14 cellular contexts compared by ENCODE assay signal in the genomic region with DNA sequence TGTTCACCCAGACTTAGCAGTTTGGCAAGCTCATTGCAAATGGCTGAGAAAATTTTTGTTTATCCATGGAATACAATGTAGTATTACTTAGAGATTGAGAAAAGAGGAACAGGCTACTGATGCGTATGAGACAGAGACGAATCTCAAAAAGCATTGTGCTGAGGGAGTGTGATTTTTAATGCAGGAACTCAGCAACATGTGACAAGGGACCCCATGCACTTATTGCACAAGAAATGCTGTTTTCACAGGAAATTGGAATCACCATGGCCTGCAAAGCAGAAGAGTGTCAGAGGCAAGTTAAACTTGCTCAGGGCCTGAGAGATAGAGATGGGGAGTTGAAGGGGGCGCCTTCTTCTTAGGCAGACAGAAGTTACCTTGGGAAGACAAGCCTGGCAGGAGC. TPM values are rescaled to one million over a fixed set of nuclear protein-coding genes. Genes with fewer than 3 reads are reported as not detected.
A peak's percentile ranks its signal among the peaks of the same experiment; 100 is the strongest.
DNase-seq lines count a peak whose midpoint lies in the region; ATAC-seq and TF ChIP-seq lines count a peak whose summit lies in the region.
"Had no signal": no experiment of that assay in that cellular context is flagged by ENCODE, and none has a peak within 500 bp of the region (broad histone marks: within the 10 kb centered on the region; RNA-seq: fewer than 3 reads in every experiment).

No MANE protein-coding gene starts in this region.

- POLR2A ChIA-PET in CD8-positive, alpha-beta memory T cell (lab: Charles Lee): no interaction called here

- H3K4me1 Mint-ChIP-seq in dendritic cell treated with granulocyte-macrophage colony-stimulating factor and Interleukin-4, amounts not matched to agents 40 ng/mL and 50 ng/mL, for 4 days (ENCODE audit: low read depth): peaks cover 58% of the 10 kb centered on the region
- peaks cover 0 to under 1% (median 0%) of the 10 kb centered on the region in 3 donors for H3K4me1 Mint-ChIP-seq in CD8-positive, alpha-beta memory T cell
- H3K4me1 Mint-ChIP-seq: activated CD4-positive, alpha-beta T cell treated with anti-CD3 and anti-CD28 coated beads, Interleukin-2, amount 10 ng/mL, durations not matched to agents 24 days and 14 days had no signal

- TF ChIP-seq CTCF in upper lobe of right lung (IDR thresholded peaks at IDR 0.05): no peak

- H3K27ac Mint-ChIP-seq in dendritic cell treated with granulocyte-macrophage colony-stimulating factor and Interleukin-4, amounts not matched to agents 40 ng/mL and 50 ng/mL, for 4 days: peak overlapping the region; percentile 93
- H3K27ac Mint-ChIP-seq in CD8-positive, alpha-beta memory T cell: peak overlapping the region in 1 of 8 donors; percentile 14
- H3K27ac Mint-ChIP-seq: activated CD4-positive, alpha-beta T cell treated with anti-CD3 and anti-CD28 coated beads, Interleukin-2, amount 10 ng/mL, durations not matched to agents 24 days and 14 days; activated naive CD8-positive, alpha-beta T cell treated with anti-CD3 and anti-CD28 coated beads, Interleukin-2, amount 50 U/mL, for 24 hours had no signal

- intact Hi-C loops in Right ventricle myocardium superior (cut with DNase I) (no loop called here), cardiac septum (cut with DNase I) (no loop called here), upper lobe of right lung (cut with DNase I) (no loop called here)
- intact Hi-C loops in dendritic cell treated with granulocyte-macrophage colony-stimulating factor and Interleukin-4, amounts not matched to agents 40 ng/mL and 50 ng/mL, for 4 days (cut with micrococcal nuclease): loop anchor here (2.0 kb wide), 1 partner anchor 33 kb away; a partner anchor contains a TSS

- H3K9me3 ChIP-seq in upper lobe of right lung: no peaks in the 10 kb centered on the region
- no peaks in the 10 kb centered on the region for H3K9me3 ChIP-seq in CD8-positive, alpha-beta memory T cell (ENCODE audit: low read length)

- H3K4me1 ChIP-seq in upper lobe of right lung: peaks cover 43% of the 10 kb centered on the region
- H3K4me1 ChIP-seq in CD8-positive, alpha-beta memory T cell (ENCODE audit: insufficient read depth, low read length): no peaks in the 10 kb centered on the region

- no peaks in the 10 kb centered on the region for H3K9me3 Mint-ChIP-seq in dendritic cell treated with granulocyte-macrophage colony-stimulating factor and Interleukin-4, amounts not matched to agents 40 ng/mL and 50 ng/mL, for 4 days
- H3K9me3 Mint-ChIP-seq in CD8-positive, alpha-beta memory T cell: peaks cover 0 to 3% (median 3%) of the 10 kb centered on the region in 5 donors
- H3K9me3 Mint-ChIP-seq: activated naive CD8-positive, alpha-beta T cell treated with anti-CD3 and anti-CD28 coated beads, Interleukin-2, amount 50 U/mL, for 24 hours; central memory CD8-positive, alpha-beta T cell had no signal

- CTCF ChIA-PET in CD8-positive, alpha-beta memory T cell (lab: Charles Lee): no interaction called here

- DNase-seq in Right ventricle myocardium superior (no peak), cardiac septum (ENCODE audit: low spot score) (no peak), mucosa of gallbladder (ENCODE audit: low spot score) (peak; percentile 43), upper lobe of right lung (no peak), amniotic stem cell (lab: John Stamatoyannopoulos, UW) (no peak)
- no peak for DNase-seq in stimulated activated naive CD8-positive, alpha-beta T cell treated with anti-CD3 and anti-CD28 coated beads, Interleukin-15, Interleukin-2, amounts not matched to agents 100 U/mL and 50 U/mL, for 24 hours
- no peak for DNase-seq in CD8-positive, alpha-beta memory T cell
- DNase-seq: activated CD4-positive, alpha-beta T cell treated with anti-CD3 and anti-CD28 coated beads, Interleukin-2, amount 10 ng/mL, durations not matched to agents 24 days and 14 days; activated naive CD8-positive, alpha-beta T cell treated with anti-CD3 and anti-CD28 coated beads, Interleukin-2, amount 50 U/mL, for 24 hours; activated T-cell treated with anti-CD3 and anti-CD28 coated beads, Interleukin-2, amount 50 U/mL, for 1 hour; NCI-H2081 treated with DMSO at 0.1 percent for 48 hours; T1000 had no signal

- no peak overlapping the region for H3K4me3 ChIP-seq in upper lobe of right lung
- H3K4me3 ChIP-seq in CD8-positive, alpha-beta memory T cell (ENCODE audit: low read length): no peak overlapping the region

- H3K36me3 ChIP-seq in upper lobe of right lung: no peaks in the 10 kb centered on the region
- no peaks in the 10 kb centered on the region for H3K36me3 ChIP-seq in CD8-positive, alpha-beta memory T cell (ENCODE audit: insufficient read depth, low read length)

- ATAC-seq in Right ventricle myocardium superior (ENCODE audit: poor library complexity) (peak; percentile 69), upper lobe of right lung (peak; percentile 72)
- no peak for ATAC-seq in stimulated activated naive CD8-positive, alpha-beta T cell treated with anti-CD3 and anti-CD28 coated beads, Interleukin-15, Interleukin-2, amounts not matched to agents 100 U/mL and 50 U/mL, for 24 hours
- ATAC-seq: activated naive CD8-positive, alpha-beta T cell treated with anti-CD3 and anti-CD28 coated beads, Interleukin-2, amount 50 U/mL, for 24 hours had no signal

- peak overlapping the region; percentile 74 for H3K4me3 Mint-ChIP-seq in dendritic cell treated with granulocyte-macrophage colony-stimulating factor and Interleukin-4, amounts not matched to agents 40 ng/mL and 50 ng/mL, for 4 days
- no peak overlapping the region for H3K4me3 Mint-ChIP-seq in CD8-positive, alpha-beta memory T cell
- H3K4me3 Mint-ChIP-seq: activated CD4-positive, alpha-beta T cell treated with anti-CD3 and anti-CD28 coated beads, Interleukin-2, amount 10 ng/mL, durations not matched to agents 24 days and 14 days; activated naive CD8-positive, alpha-beta T cell treated with anti-CD3 and anti-CD28 coated beads, Interleukin-2, amount 50 U/mL, for 24 hours; central memory CD8-positive, alpha-beta T cell had no signal

- H3K27ac ChIP-seq in upper lobe of right lung: peak overlapping the region; percentile 70
- no peak overlapping the region for H3K27ac ChIP-seq in CD8-positive, alpha-beta memory T cell (ENCODE audit: low read depth, low read length)

- no peaks in the 10 kb centered on the region for H3K27me3 Mint-ChIP-seq in dendritic cell treated with granulocyte-macrophage colony-stimulating factor and Interleukin-4, amounts not matched to agents 40 ng/mL and 50 ng/mL, for 4 days
- peaks cover 5 to 9% of the 10 kb centered on the region in 2 donors for H3K27me3 Mint-ChIP-seq in CD8-positive, alpha-beta memory T cell

- H3K36me3 Mint-ChIP-seq in dendritic cell treated with granulocyte-macrophage colony-stimulating factor and Interleukin-4, amounts not matched to agents 40 ng/mL and 50 ng/mL, for 4 days (ENCODE audit: low read depth): no peaks in the 10 kb centered on the region
- no peaks in the 10 kb centered on the region for H3K36me3 Mint-ChIP-seq in CD8-positive, alpha-beta memory T cell

- H3K27me3 ChIP-seq in upper lobe of right lung: no peaks in the 10 kb centered on the region
- H3K27me3 ChIP-seq in CD8-positive, alpha-beta memory T cell (ENCODE audit: insufficient read depth, low read length, poor library complexity, severe bottlenecking): no peaks in the 10 kb centered on the region

RNA-seq across cellular contexts. Expression of a gene that starts 32.6 kb away (rescaled TPM):
- total RNA-seq in Right ventricle myocardium superior (3.0 TPM), cardiac septum (1.6 TPM), mucosa of gallbladder (15.5 TPM), upper lobe of right lung (22.3 TPM)
- under 1 TPM; 0.22 to 0.46 TPM for total RNA-seq in CD8-positive, alpha-beta memory T cell
- 0.71 TPM for polyA plus RNA-seq in CD8-positive, alpha-beta memory T cell
- total RNA-seq: activated CD4-positive, alpha-beta T cell treated with anti-CD3 and anti-CD28 coated beads, Interleukin-2, amount 10 ng/mL, durations not matched to agents 24 days and 14 days had no signal
